24 cellular contexts compared by ENCODE assay signal in the genomic region with DNA sequence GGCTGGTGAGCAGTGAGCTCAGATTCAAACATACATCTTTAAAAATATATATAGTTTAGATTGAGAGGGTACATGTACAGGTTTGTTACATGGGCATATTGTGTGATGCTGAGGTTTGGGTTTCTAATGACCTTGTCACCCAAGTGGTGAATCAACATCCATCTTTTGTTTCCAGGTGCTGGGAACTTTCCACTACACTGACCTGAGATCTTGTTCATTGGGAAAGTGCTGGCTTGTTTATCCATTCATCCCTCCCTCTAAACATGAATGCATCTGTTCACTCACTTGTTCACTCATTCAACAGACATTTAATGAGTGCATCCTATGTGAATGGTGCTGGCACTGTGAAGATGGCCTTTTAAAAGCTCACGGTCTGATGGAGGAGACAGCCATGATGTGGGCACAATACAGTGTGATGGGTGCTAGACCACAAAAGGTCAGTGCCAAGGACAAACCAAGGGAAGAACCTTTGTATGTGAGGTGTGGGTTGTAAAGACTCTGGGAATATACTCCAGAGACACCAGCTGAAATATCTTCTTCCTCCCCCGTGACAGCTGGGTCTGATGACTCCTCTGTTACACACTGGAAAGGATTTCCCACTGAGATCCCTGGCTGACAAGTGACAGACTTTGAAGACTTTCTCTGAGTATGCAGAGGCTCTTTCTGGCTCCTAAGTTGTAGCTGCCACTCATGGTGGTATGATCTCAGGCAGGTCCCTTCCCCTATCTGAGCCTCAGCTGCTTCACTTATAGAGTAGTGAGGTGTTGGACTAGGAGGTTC.
"Had no signal": no experiment of that assay in that cellular context is flagged by ENCODE, and none has a peak within 500 bp of the region (broad histone marks: within the 10 kb centered on the region; RNA-seq: fewer than 3 reads in every experiment).

No MANE protein-coding gene starts in this region.

- H3K4me1 Mint-ChIP-seq: naive thymus-derived CD8-positive, alpha-beta T cell; stimulated activated effector memory CD8-positive, alpha-beta T cell treated with anti-CD3 and anti-CD28 coated beads, Interleukin-12 subunit alpha, Interleukin-12 subunit beta, amount 100 ng/mL, for 72 hours had no signal

- H3K9me3 ChIP-seq: gastroesophageal sphincter, right atrium auricular region, suprapubic skin, thyroid gland, upper lobe of left lung, vagina had no signal

- H3K27ac ChIP-seq: gastroesophageal sphincter, left ventricle myocardium inferior, right atrium auricular region, suprapubic skin, thyroid gland, upper lobe of left lung, vagina had no signal

- H3K4me3 ChIP-seq: gastroesophageal sphincter, left ventricle myocardium inferior, right atrium auricular region, smooth muscle cell, suprapubic skin, thyroid gland, upper lobe of left lung, vagina had no signal

- H3K36me3 ChIP-seq: gastroesophageal sphincter, left ventricle myocardium inferior, right atrium auricular region, suprapubic skin, thyroid gland, upper lobe of left lung, vagina had no signal

- ATAC-seq: esophagus mucosa; gastroesophageal sphincter; left cardiac atrium; naive thymus-derived CD8-positive, alpha-beta T cell; stimulated activated effector memory CD8-positive, alpha-beta T cell treated with anti-CD3 and anti-CD28 coated beads, Interleukin-12 subunit alpha, Interleukin-12 subunit beta, amount 100 ng/mL, for 72 hours; stimulated activated naive CD8-positive, alpha-beta T cell treated with anti-CD3 and anti-CD28 coated beads, Interleukin-15, Interleukin-2, amounts not matched to agents 100 U/mL and 50 U/mL, for 24 hours had no signal

- H3K4me3 Mint-ChIP-seq: dendritic cell treated with granulocyte-macrophage colony-stimulating factor and Interleukin-4, amounts not matched to agents 40 ng/mL and 50 ng/mL, for 4 days; naive thymus-derived CD8-positive, alpha-beta T cell; neural crest cell; stimulated activated effector memory CD8-positive, alpha-beta T cell treated with anti-CD3 and anti-CD28 coated beads, Interleukin-12 subunit alpha, Interleukin-12 subunit beta, amount 100 ng/mL, for 72 hours had no signal

- H3K36me3 Mint-ChIP-seq: stimulated activated effector memory CD8-positive, alpha-beta T cell treated with anti-CD3 and anti-CD28 coated beads, Interleukin-12 subunit alpha, Interleukin-12 subunit beta, amount 100 ng/mL, for 72 hours had no signal

- H3K9me3 Mint-ChIP-seq: dendritic cell treated with granulocyte-macrophage colony-stimulating factor and Interleukin-4, amounts not matched to agents 40 ng/mL and 50 ng/mL, for 4 days; stimulated activated effector memory CD8-positive, alpha-beta T cell treated with anti-CD3 and anti-CD28 coated beads, Interleukin-12 subunit alpha, Interleukin-12 subunit beta, amount 100 ng/mL, for 72 hours had no signal

- H3K27me3 ChIP-seq: right atrium auricular region, thyroid gland, upper lobe of left lung, vagina had no signal

- H3K4me1 ChIP-seq: gastroesophageal sphincter, suprapubic skin, thyroid gland, upper lobe of left lung, vagina had no signal

- H3K4me2 ChIP-seq: smooth muscle cell had no signal

- FAIRE-seq: colon, kidney had no signal

- DNase-seq: cerebellar nuclear complex; effector CD4-positive, alpha-beta T cell; glutamatergic neuron; kidney; left cardiac atrium; left ventricle myocardium inferior; mesendoderm; naive thymus-derived CD8-positive, alpha-beta T cell; posterior cingulate gyrus; stimulated activated CD4-positive, alpha-beta T cell treated with anti-CD3 and anti-CD28 coated beads, Interleukin-2, amount 100 ng/mL, for 48 hours; stimulated activated CD8-positive, alpha-beta memory T cell treated with anti-CD3 and anti-CD28 coated beads, Interleukin-4, amount 100 ng/mL, for 48 hours; stimulated activated naive CD8-positive, alpha-beta T cell treated with anti-CD3 and anti-CD28 coated beads, Interleukin-15, Interleukin-2, amounts not matched to agents 100 U/mL and 50 U/mL, for 24 hours; thyroid gland; upper lobe of left lung had no signal

- H3K27ac Mint-ChIP-seq: dendritic cell treated with granulocyte-macrophage colony-stimulating factor and Interleukin-4, amounts not matched to agents 40 ng/mL and 50 ng/mL, for 4 days; naive thymus-derived CD8-positive, alpha-beta T cell; stimulated activated effector memory CD8-positive, alpha-beta T cell treated with anti-CD3 and anti-CD28 coated beads, Interleukin-12 subunit alpha, Interleukin-12 subunit beta, amount 100 ng/mL, for 72 hours had no signal
